In the genomic region with DNA sequence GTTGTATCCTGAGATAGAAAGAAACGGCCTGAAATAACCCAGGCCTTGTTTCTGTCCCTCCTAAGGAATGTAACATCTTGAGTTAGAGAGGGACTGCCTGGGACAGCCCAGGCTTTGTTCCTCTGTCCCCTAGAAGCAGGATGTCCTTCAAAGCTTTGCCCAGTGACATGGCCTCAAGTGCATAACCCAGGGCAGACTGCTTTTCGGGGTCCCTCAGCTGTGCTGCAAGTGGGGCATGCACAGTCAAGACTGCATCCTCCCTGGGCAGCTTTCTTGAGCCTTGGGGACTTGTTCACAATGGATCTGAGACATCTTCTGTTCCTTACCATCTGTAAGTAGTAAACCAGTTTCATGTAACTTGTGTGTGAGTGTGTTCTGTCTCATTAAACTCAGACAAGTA, we compare ENCODE assay signal across 29 cellular contexts.
"Had no signal": no experiment of that assay in that cellular context is flagged by ENCODE, and none has a peak within 500 bp of the region (broad histone marks: within the 10 kb centered on the region; RNA-seq: fewer than 3 reads in every experiment).

No MANE protein-coding gene starts in this region.

- H3K27ac ChIP-seq: left lung, lower lobe of right lung, neural progenitor cell, ovary, right atrium auricular region, right lobe of liver, thyroid gland, transverse colon, upper lobe of right lung had no signal

- H3K4me3 Mint-ChIP-seq: mesothelial cell of epicardium; naive B cell; natural killer cell; nephron progenitor cell; neural progenitor cell; stimulated activated memory B cell treated with anti-CD40 and anti-IgM and Interleukin-4, amounts not matched to agents 10 μg/mL and 1 μg/mL and 100 μg/mL, for 72 hours; stimulated activated naive CD8-positive, alpha-beta T cell treated with anti-CD3 and anti-CD28 coated beads, Interleukin-15, amount 100 ng/mL, for 72 hours had no signal

- H2AFZ ChIP-seq: neural progenitor cell had no signal

- H3K27me3 Mint-ChIP-seq: naive B cell; progenitor cell of endocrine pancreas; stimulated activated memory B cell treated with anti-CD40 and anti-IgM and Interleukin-4, amounts not matched to agents 10 μg/mL and 1 μg/mL and 100 μg/mL, for 72 hours; stimulated activated naive CD8-positive, alpha-beta T cell treated with anti-CD3 and anti-CD28 coated beads, Interleukin-15, amount 100 ng/mL, for 72 hours had no signal

- H3K27me3 ChIP-seq: left lung, neural progenitor cell, ovary, right atrium auricular region, right lobe of liver, thyroid gland, transverse colon, upper lobe of right lung had no signal

- FAIRE-seq: kidney, urothelium cell line had no signal

- H3K4me1 Mint-ChIP-seq: naive B cell, natural killer cell, nephron progenitor cell, neural progenitor cell had no signal

- H3K9ac ChIP-seq: neural progenitor cell had no signal

- DNase-seq: hippocampal formation; kidney; left colon; left lung; lower lobe of right lung; mammary epithelial cell; mesendoderm; naive B cell; natural killer cell; nephron progenitor cell; ovary; right lobe of liver; stimulated activated CD4-positive, alpha-beta T cell treated with anti-CD3 and anti-CD28 coated beads, Interleukin-1b, Interleukin-23, amount 100 ng/mL, for 48 hours; stimulated activated CD4-positive, alpha-beta T cell treated with anti-CD3 and anti-CD28 coated beads, Interleukin-2, amount 100 ng/mL, for 48 hours; stimulated activated CD4-positive, alpha-beta T cell treated with anti-CD3 and anti-CD28 coated beads, Interleukin-4, amount 100 ng/mL, for 4 hours; stimulated activated CD8-positive, alpha-beta memory T cell treated with anti-CD3 and anti-CD28 coated beads, Interleukin-4, amount 100 ng/mL, for 48 hours; stimulated activated naive CD4-positive, alpha-beta T cell treated with Interleukin-2 at 50 U/mL for 16 hours; stimulated activated naive CD8-positive, alpha-beta T cell treated with anti-CD3 and anti-CD28 coated beads, Interleukin-15, amount 100 ng/mL, for 72 hours; substantia nigra; thyroid gland; transverse colon; upper lobe of right lung had no signal

- H3K9me3 Mint-ChIP-seq: natural killer cell had no signal

- ATAC-seq: left colon; left lung; lower lobe of right lung; natural killer cell; right lobe of liver; stimulated activated memory B cell treated with anti-CD40 and anti-IgM and Interleukin-4, amounts not matched to agents 10 μg/mL and 1 μg/mL and 100 μg/mL, for 72 hours; stimulated activated naive CD8-positive, alpha-beta T cell treated with anti-CD3 and anti-CD28 coated beads, Interleukin-15, amount 100 ng/mL, for 72 hours; upper lobe of right lung had no signal

- H3K4me1 ChIP-seq: neural progenitor cell, right atrium auricular region, right lobe of liver, transverse colon had no signal

- H3K36me3 Mint-ChIP-seq: natural killer cell; neural progenitor cell; stimulated activated memory B cell treated with anti-CD40 and anti-IgM and Interleukin-4, amounts not matched to agents 10 μg/mL and 1 μg/mL and 100 μg/mL, for 72 hours had no signal

- H3K27ac Mint-ChIP-seq: mesothelial cell of epicardium; naive B cell; natural killer cell; nephron progenitor cell; neural progenitor cell; progenitor cell of endocrine pancreas; stimulated activated memory B cell treated with anti-CD40 and anti-IgM and Interleukin-4, amounts not matched to agents 10 μg/mL and 1 μg/mL and 100 μg/mL, for 72 hours; stimulated activated naive CD8-positive, alpha-beta T cell treated with anti-CD3 and anti-CD28 coated beads, Interleukin-15, amount 100 ng/mL, for 72 hours had no signal

- H3K9me3 ChIP-seq: lower lobe of right lung, ovary, right atrium auricular region, right lobe of liver, thyroid gland, transverse colon, upper lobe of right lung had no signal

- H3K4me3 ChIP-seq: left lung, lower lobe of right lung, neural progenitor cell, ovary, right atrium auricular region, right lobe of liver, smooth muscle cell, thyroid gland, transverse colon, upper lobe of right lung had no signal

- H3K36me3 ChIP-seq: left lung, lower lobe of right lung, neural progenitor cell, ovary, right atrium auricular region, right lobe of liver, thyroid gland, transverse colon, upper lobe of right lung had no signal

- H3K4me2 ChIP-seq: neural progenitor cell, smooth muscle cell had no signal
